8 cellular contexts compared by ENCODE assay signal in the genomic region with DNA sequence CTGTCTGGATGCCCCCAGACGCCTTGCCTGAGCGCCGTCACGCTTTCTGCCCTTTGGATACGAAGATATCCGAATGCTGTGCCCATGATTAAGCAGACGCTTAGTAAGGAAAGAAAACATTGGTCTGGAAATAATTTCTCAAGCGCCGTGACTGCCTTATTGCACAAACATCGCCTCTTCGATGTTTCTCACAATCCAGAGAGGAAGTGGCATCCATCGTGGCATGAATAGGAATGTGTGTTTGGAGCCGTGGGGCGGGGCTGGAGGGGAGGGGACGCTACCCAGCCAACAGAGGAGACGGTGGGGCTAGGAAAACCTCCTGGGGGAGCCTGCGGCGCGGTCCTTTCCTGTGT. TPM values are rescaled to one million over a fixed set of nuclear protein-coding genes. Genes with fewer than 3 reads are reported as not detected.
DNase-seq lines count a peak whose midpoint lies in the region; ATAC-seq and TF ChIP-seq lines count a peak whose summit lies in the region.

No MANE protein-coding gene starts in this region.

- no peaks in the 10 kb centered on the region for H3K36me3 ChIP-seq in left ventricle myocardium inferior
- no peaks in the 10 kb centered on the region for H3K36me3 ChIP-seq in skeletal muscle satellite cell (ENCODE audit: insufficient read depth, low read length)

- peaks cover 79% of the 10 kb centered on the region for H3K27me3 ChIP-seq in left ventricle myocardium inferior (ENCODE audit: low read depth)
- H3K27me3 ChIP-seq in skeletal muscle satellite cell (ENCODE audit: control insufficient read depth, insufficient read depth, low read length) = peaks cover 67% of the 10 kb centered on the region

- DNase-seq in activated T-cell treated with anti-CD3 and anti-CD28 coated beads, Interleukin-2, amount 50 U/mL, for 24 hours = no peak
- no peak for DNase-seq in activated T-cell treated with anti-CD3 and anti-CD28 coated beads, Interleukin-2, amount 50 U/mL, for 1 hour
- DNase-seq in activated CD8-positive, alpha-beta T cell treated with anti-CD3 and anti-CD28 coated beads for 36 hours = no peak
- DNase-seq in left ventricle myocardium inferior (no peak), NCI-H1092 treated with DMSO at 0.1 percent for 48 hours (lab: John Stamatoyannopoulos, UW) (no peak), NCI-H1092 (lab: John Stamatoyannopoulos, UW) (no peak)
- DNase-seq in effector CD8-positive, alpha-beta T cell (lab: John Stamatoyannopoulos, UW) = no peak

- H3K36me3 Mint-ChIP-seq in activated T-cell treated with anti-CD3 and anti-CD28 coated beads, Interleukin-2, amount 50 U/mL, for 24 hours (ENCODE audit: low read depth) = no peaks in the 10 kb centered on the region
- H3K36me3 Mint-ChIP-seq in activated CD8-positive, alpha-beta T cell treated with anti-CD3 and anti-CD28 coated beads for 36 hours (ENCODE audit: low read depth) = no peaks in the 10 kb centered on the region

- intact Hi-C loops in activated CD8-positive, alpha-beta T cell treated with anti-CD3 and anti-CD28 coated beads for 36 hours (cut with micrococcal nuclease) = no loop called here
- intact Hi-C loops in left ventricle myocardium inferior (cut with micrococcal nuclease) = no loop called here

- POLR2A ChIA-PET in activated CD8-positive, alpha-beta T cell treated with anti-CD3 and anti-CD28 coated beads for 36 hours (lab: Charles Lee) = interaction anchor here (0.6 kb wide), 1 partner anchor 23 kb away, joined by 3 read pairs; no protein-coding TSS in a partner anchor

- H3K9me3 ChIP-seq in left ventricle myocardium inferior (replicated peaks) = no peaks in the 10 kb centered on the region
- H3K9me3 ChIP-seq in skeletal muscle satellite cell (replicated peaks; ENCODE audit: low read length) = no peaks in the 10 kb centered on the region

- peak overlapping the region; percentile 86 for H3K4me2 ChIP-seq in skeletal muscle satellite cell (ENCODE audit: low read length)

- peaks cover 22% of the 10 kb centered on the region for H3K4me1 Mint-ChIP-seq in activated T-cell treated with anti-CD3 and anti-CD28 coated beads, Interleukin-2, amount 50 U/mL, for 24 hours (ENCODE audit: low read depth)
- H3K4me1 Mint-ChIP-seq in activated CD8-positive, alpha-beta T cell treated with anti-CD3 and anti-CD28 coated beads for 36 hours (ENCODE audit: low read depth) = peaks cover 16% of the 10 kb centered on the region

- ATAC-seq in activated CD8-positive, alpha-beta T cell treated with anti-CD3 and anti-CD28 coated beads for 36 hours = no peak

- H3K4me1 ChIP-seq in left ventricle myocardium inferior = peaks cover 36% of the 10 kb centered on the region
- H3K4me1 ChIP-seq in skeletal muscle satellite cell (ENCODE audit: control insufficient read depth, insufficient read depth, low read length) = peaks cover 12% of the 10 kb centered on the region

- peaks cover 81% of the 10 kb centered on the region for H3K27me3 Mint-ChIP-seq in activated T-cell treated with anti-CD3 and anti-CD28 coated beads, Interleukin-2, amount 50 U/mL, for 24 hours
- H3K27me3 Mint-ChIP-seq in activated CD8-positive, alpha-beta T cell treated with anti-CD3 and anti-CD28 coated beads for 36 hours = peaks cover 61% of the 10 kb centered on the region

- CTCF ChIA-PET in activated CD8-positive, alpha-beta T cell treated with anti-CD3 and anti-CD28 coated beads for 36 hours (lab: Charles Lee) = no interaction called here

- H3K9ac ChIP-seq in skeletal muscle satellite cell (ENCODE audit: low read depth, low read length) = peak overlapping the region; percentile 61

- peaks cover 5% of the 10 kb centered on the region for H3K9me3 Mint-ChIP-seq in activated T-cell treated with anti-CD3 and anti-CD28 coated beads, Interleukin-2, amount 50 U/mL, for 24 hours
- peaks cover 5% of the 10 kb centered on the region for H3K9me3 Mint-ChIP-seq in activated CD8-positive, alpha-beta T cell treated with anti-CD3 and anti-CD28 coated beads for 36 hours

- TF ChIP-seq CTCF in activated CD8-positive, alpha-beta T cell treated with anti-CD3 and anti-CD28 coated beads for 36 hours (IDR thresholded peaks at IDR 0.05) = no peak
- no peak for TF ChIP-seq CTCF in left ventricle myocardium inferior (IDR thresholded peaks at IDR 0.05; ENCODE audit: borderline replicate concordance)

- H3K27ac ChIP-seq in left ventricle myocardium inferior (replicated peaks) = peak overlapping the region; percentile 80

- peak overlapping the region; percentile 73 for H3K4me3 ChIP-seq in left ventricle myocardium inferior
- H3K4me3 ChIP-seq in skeletal muscle satellite cell (ENCODE audit: low read length) = peak overlapping the region; percentile 61

- peak overlapping the region; percentile 47 for H3K27ac Mint-ChIP-seq in activated T-cell treated with anti-CD3 and anti-CD28 coated beads, Interleukin-2, amount 50 U/mL, for 24 hours
- no peak overlapping the region for H3K27ac Mint-ChIP-seq in activated CD8-positive, alpha-beta T cell treated with anti-CD3 and anti-CD28 coated beads for 36 hours

- H3K4me3 Mint-ChIP-seq in activated T-cell treated with anti-CD3 and anti-CD28 coated beads, Interleukin-2, amount 50 U/mL, for 24 hours = peak overlapping the region; percentile 63
- peak overlapping the region; percentile 31 for H3K4me3 Mint-ChIP-seq in activated CD8-positive, alpha-beta T cell treated with anti-CD3 and anti-CD28 coated beads for 36 hours

RNA-seq across cellular contexts. Expression of a gene that starts 0.6 kb away (rescaled TPM):
- under 1 TPM; 0.65 to 0.86 TPM for total RNA-seq in activated CD8-positive, alpha-beta T cell treated with anti-CD3 and anti-CD28 coated beads for 36 hours
- total RNA-seq in left ventricle myocardium inferior = 116 TPM
- total RNA-seq in skeletal muscle satellite cell (2012; rRNA removed) = 0.25 and 1.5 TPM in 2 replicates

Comparison
In these comparisons a context has a peak if more than half of its experiments do, and no peak if none do; other contexts are left out.
1. RNA of a gene that starts 0.6 kb away (total RNA-seq): 116 TPM in left ventricle myocardium inferior (single experiment); 0.65 to 0.86 TPM in activated CD8-positive, alpha-beta T cell treated with anti-CD3 and anti-CD28 coated beads for 36 hours; every median in the first group is over 10 times any median in the second.